10 cellular contexts compared by ENCODE assay signal in genomic region chr2:174333017-174333501, GRCh38. TPM values are rescaled to one million over a fixed set of nuclear protein-coding genes. Genes with fewer than 3 reads are reported as not detected.
A peak's percentile ranks its signal among the peaks of the same experiment; 100 is the strongest.
DNase-seq lines count a peak whose midpoint lies in the region; ATAC-seq, FAIRE-seq and TF ChIP-seq lines count a peak whose summit lies in the region.
"Had no signal": no experiment of that assay in that cellular context is flagged by ENCODE, and none has a peak within 500 bp of the region (broad histone marks: within the 10 kb centered on the region; RNA-seq: fewer than 3 reads in every experiment).

No MANE protein-coding gene starts in this region.

- FAIRE-seq in RCC 7860 (lab: Jason Lieb, UNC): no peak

- H3K9me3 Mint-ChIP-seq in CD8-positive, alpha-beta memory T cell: peaks cover 0 to 28% (median 16%) of the 10 kb centered on the region in 5 donors
- no peaks in the 10 kb centered on the region for H3K9me3 Mint-ChIP-seq in activated naive CD8-positive, alpha-beta T cell treated with anti-CD3 and anti-CD28 coated beads, Interleukin-2, amount 10 ng/mL, durations not matched to agents 7 days and 5 days
- peaks cover 0 to 20% (median 2%) of the 10 kb centered on the region in 9 donors for H3K9me3 Mint-ChIP-seq in naive thymus-derived CD8-positive, alpha-beta T cell

- H4K20me1 ChIP-seq in HCT116 (ENCODE audit: insufficient read depth): no peaks in the 10 kb centered on the region

- TF ChIP-seq RAD21 in HCT116 (IDR thresholded peaks at IDR 0.05; ENCODE audit: low read depth): no peak

- H3K9me2 ChIP-seq in HCT116 (ENCODE audit: insufficient read depth): no peaks in the 10 kb centered on the region

- peaks cover 34 to 62% (median 51%) of the 10 kb centered on the region in 3 donors for H3K4me1 Mint-ChIP-seq in CD8-positive, alpha-beta memory T cell
- H3K4me1 Mint-ChIP-seq in activated naive CD8-positive, alpha-beta T cell treated with anti-CD3 and anti-CD28 coated beads, Interleukin-2, amount 10 ng/mL, durations not matched to agents 7 days and 5 days: peaks cover 34% of the 10 kb centered on the region
- peaks cover 15 to 59% (median 45%) of the 10 kb centered on the region in 4 donors for H3K4me1 Mint-ChIP-seq in naive thymus-derived CD8-positive, alpha-beta T cell

- intact Hi-C loops in HCT116 (cut with micrococcal nuclease): loop anchor here (10.0 kb wide), 1 partner anchor 368 kb away; the partner anchor contains the start of gene SP3

- no peak overlapping the region for H3K9ac ChIP-seq in HCT116 (ENCODE audit: low read length)

- peak overlapping the region in 6 of 7 donors; percentile 41 to 80 (median 60) for H3K4me3 Mint-ChIP-seq in CD8-positive, alpha-beta memory T cell
- H3K4me3 Mint-ChIP-seq in activated naive CD8-positive, alpha-beta T cell treated with anti-CD3 and anti-CD28 coated beads, Interleukin-2, amount 10 ng/mL, durations not matched to agents 7 days and 5 days: peak overlapping the region; percentile 56
- H3K4me3 Mint-ChIP-seq in naive thymus-derived CD8-positive, alpha-beta T cell: peak overlapping the region in 9 of 10 donors; percentile 14 to 76 (median 57)

- H3K27ac ChIP-seq in CD8-positive, alpha-beta memory T cell (ENCODE audit: low read depth, low read length): no peak overlapping the region
- no peak overlapping the region for H3K27ac ChIP-seq in HCT116 (ENCODE audit: low read depth, low read length)
- H3K27ac ChIP-seq: cardiac muscle cell had no signal

- DNase-seq in CD8-positive, alpha-beta memory T cell: no peak
- DNase-seq in HCT116 (ENCODE audit: low read depth, low spot score) (no peak), RCC 7860 (ENCODE audit: low spot score) (no peak), omental fat pad (ENCODE audit: low spot score) (no peak), GDM1 (lab: John Stamatoyannopoulos, UW) (no peak)
- DNase-seq in activated naive CD8-positive, alpha-beta T cell treated with anti-CD3 and anti-CD28 coated beads, Interleukin-2, amount 10 ng/mL, durations not matched to agents 7 days and 5 days: no peak
- peak in 2 of 10 donors; percentile 12 to 16 for DNase-seq in naive thymus-derived CD8-positive, alpha-beta T cell
- DNase-seq: stimulated activated naive CD4-positive, alpha-beta T cell treated with Interleukin-2 at 50 U/mL for 16 hours had no signal

- POLR2A ChIA-PET in CD8-positive, alpha-beta memory T cell (lab: Charles Lee): no interaction called here
- POLR2A ChIA-PET in HCT116 (lab: Charles Lee): no interaction called here
- POLR2A ChIA-PET in activated naive CD8-positive, alpha-beta T cell treated with anti-CD3 and anti-CD28 coated beads, Interleukin-2, amount 10 ng/mL, durations not matched to agents 7 days and 5 days (lab: Charles Lee): no interaction called here
- POLR2A ChIA-PET in naive thymus-derived CD8-positive, alpha-beta T cell (lab: Charles Lee): no interaction called here

- BruUV-seq in HCT116 (replicated peaks; lab: Mats Ljungman, UMichigan): no TSS peak

- no peak for ATAC-seq in HCT116
- ATAC-seq in activated naive CD8-positive, alpha-beta T cell treated with anti-CD3 and anti-CD28 coated beads, Interleukin-2, amount 10 ng/mL, durations not matched to agents 7 days and 5 days (ENCODE audit: low read depth): no peak
- no peak for ATAC-seq in naive thymus-derived CD8-positive, alpha-beta T cell
- ATAC-seq in omental fat pad (ENCODE audit: low FRiP score): no peak
- no peak for ATAC-seq in GM21619 (IDR thresholded peaks at IDR 0.05; ENCODE audit: unreplicated experiment)

- no peaks in the 10 kb centered on the region for H3K9me3 ChIP-seq in CD8-positive, alpha-beta memory T cell (ENCODE audit: low read length)
- H3K9me3 ChIP-seq in HCT116 (ENCODE audit: control insufficient read depth in 1 of 2, insufficient read depth in 1 of 2, low read depth in 1 of 2, low read length in 2 of 2): no peaks in the 10 kb centered on the region

- no peak for TF ChIP-seq POLR2A in HCT116 (IDR thresholded peaks at IDR 0.05; ENCODE audit: borderline replicate concordance, extremely low read depth, insufficient read depth, insufficient read length)

- CTCF ChIA-PET in CD8-positive, alpha-beta memory T cell (lab: Charles Lee): interaction anchor here (1.0 kb wide), 1 partner anchor 930 kb away, joined by 3 read pairs; no protein-coding TSS in a partner anchor
- CTCF ChIA-PET in HCT116 (lab: Charles Lee): no interaction called here

- peaks cover 0 to 2% (median 2%) of the 10 kb centered on the region in 3 donors for H3K36me3 Mint-ChIP-seq in CD8-positive, alpha-beta memory T cell
- no peaks in the 10 kb centered on the region for H3K36me3 Mint-ChIP-seq in activated naive CD8-positive, alpha-beta T cell treated with anti-CD3 and anti-CD28 coated beads, Interleukin-2, amount 10 ng/mL, durations not matched to agents 7 days and 5 days
- H3K36me3 Mint-ChIP-seq in naive thymus-derived CD8-positive, alpha-beta T cell: peaks cover 0 to 8% (median 3%) of the 10 kb centered on the region in 3 donors

- H3K79me2 ChIP-seq in HCT116 (ENCODE audit: insufficient read depth, low read length): no peaks in the 10 kb centered on the region

- no peak overlapping the region for H3K4me3 ChIP-seq in CD8-positive, alpha-beta memory T cell (ENCODE audit: low read length)
- H3K4me3 ChIP-seq in HCT116 (replicated peaks in 1 of 2; ENCODE audit: low read depth in 1 of 2, low read length in 2 of 2): peak overlapping the region in 1 of 2 experiments; percentile 55; a peak in 1 of 4 replicates
- H3K4me3 ChIP-seq: cardiac muscle cell had no signal

- no peaks in the 10 kb centered on the region for H3K36me3 ChIP-seq in CD8-positive, alpha-beta memory T cell (ENCODE audit: insufficient read depth, low read length)
- H3K36me3 ChIP-seq in HCT116 (ENCODE audit: control insufficient read depth in 1 of 2, insufficient read depth in 2 of 2, low read length in 2 of 2): no peaks in the 10 kb centered on the region
- H3K36me3 ChIP-seq: cardiac muscle cell had no signal

- peak overlapping the region in 2 of 8 donors; percentile 59 to 85 for H3K27ac Mint-ChIP-seq in CD8-positive, alpha-beta memory T cell
- no peak overlapping the region for H3K27ac Mint-ChIP-seq in activated naive CD8-positive, alpha-beta T cell treated with anti-CD3 and anti-CD28 coated beads, Interleukin-2, amount 10 ng/mL, durations not matched to agents 7 days and 5 days
- peak overlapping the region in 2 of 10 donors; percentile 51 to 80 for H3K27ac Mint-ChIP-seq in naive thymus-derived CD8-positive, alpha-beta T cell

- H3K27me3 ChIP-seq in CD8-positive, alpha-beta memory T cell (ENCODE audit: insufficient read depth, low read length, poor library complexity, severe bottlenecking): peaks cover 86% of the 10 kb centered on the region
- H3K27me3 ChIP-seq in HCT116 (ENCODE audit: insufficient read depth, low read length): no peaks in the 10 kb centered on the region

- H3K4me1 ChIP-seq in CD8-positive, alpha-beta memory T cell (ENCODE audit: insufficient read depth, low read length): peaks cover 48% of the 10 kb centered on the region
- H3K4me1 ChIP-seq in HCT116 (ENCODE audit: control insufficient read depth in 1 of 2, insufficient read depth in 2 of 2, low read length in 2 of 2): peaks cover 2 to 24% of the 10 kb centered on the region in 2 experiments; a peak in 2 of 4 replicates

- H3K27me3 Mint-ChIP-seq in CD8-positive, alpha-beta memory T cell: peaks cover 79% of the 10 kb centered on the region in 2 donors
- peaks cover 77% of the 10 kb centered on the region for H3K27me3 Mint-ChIP-seq in activated naive CD8-positive, alpha-beta T cell treated with anti-CD3 and anti-CD28 coated beads, Interleukin-2, amount 10 ng/mL, durations not matched to agents 7 days and 5 days
- peaks cover 49 to 82% (median 73%) of the 10 kb centered on the region in 5 donors for H3K27me3 Mint-ChIP-seq in naive thymus-derived CD8-positive, alpha-beta T cell

- peak overlapping the region; percentile 41 for H2AFZ ChIP-seq in HCT116 (ENCODE audit: low read depth, low read length, poor library complexity, severe bottlenecking)

- RAD21 ChIA-PET in HCT116 (lab: Charles Lee; ENCODE audit: low non-redundant PET in 1 of 2, low total read pairs in 2 of 2, uncharacterized antibody in 2 of 2, unreplicated experiment in 2 of 2): no interaction called here

- H3K4me2 ChIP-seq in HCT116 (ENCODE audit: low read length): peak overlapping the region; percentile 79

- no peak for TF ChIP-seq CTCF in HCT116 (IDR thresholded peaks at IDR 0.05 in 2 of 3, conservative IDR thresholded peaks at IDR 0.05 in 1 of 3; ENCODE audit: borderline replicate concordance in 1 of 3, insufficient read depth in 1 of 3, low read depth in 2 of 3, low read length in 2 of 3)
- no peak for TF ChIP-seq CTCF in omental fat pad (IDR thresholded peaks at IDR 0.05)

TF ChIP-seq in HCT116, 20 proteins besides CTCF, POLR2A, EP300 and RAD21:
- TF ChIP-seq CBX3 (IDR thresholded peaks at IDR 0.05; ENCODE audit: low read depth): no peak
- no peak for TF ChIP-seq ELF1 (IDR thresholded peaks at IDR 0.05; ENCODE audit: borderline replicate concordance, low read depth)
- TF ChIP-seq ZNF274 (IDR thresholded peaks at IDR 0.05; ENCODE audit: low read depth, low read length): no peak
- TF ChIP-seq SP1 (IDR thresholded peaks at IDR 0.05; ENCODE audit: low read depth): no peak

RNA-seq across cellular contexts. Expression of gene SP9, which starts 1.7 kb away (rescaled TPM):
- total RNA-seq in CD8-positive, alpha-beta memory T cell: not detected
- polyA plus RNA-seq in CD8-positive, alpha-beta memory T cell: not detected
- total RNA-seq in HCT116 (2021; ENCODE audit: unreplicated experiment) (0.69 TPM), omental fat pad (not detected)
- 0.24 and 0.35 TPM in 2 replicates for polyA plus RNA-seq in HCT116 (2012)
- not detected for total RNA-seq in activated naive CD8-positive, alpha-beta T cell treated with anti-CD3 and anti-CD28 coated beads, Interleukin-2, amount 10 ng/mL, durations not matched to agents 7 days and 5 days
- total RNA-seq in naive thymus-derived CD8-positive, alpha-beta T cell: not detected
- polyA plus RNA-seq in naive thymus-derived CD8-positive, alpha-beta T cell: not detected
- total RNA-seq: cardiac muscle cell had no signal
- polyA plus RNA-seq: cardiac muscle cell had no signal
